ENCODE assay signal across 8 cellular contexts in the genomic region with DNA sequence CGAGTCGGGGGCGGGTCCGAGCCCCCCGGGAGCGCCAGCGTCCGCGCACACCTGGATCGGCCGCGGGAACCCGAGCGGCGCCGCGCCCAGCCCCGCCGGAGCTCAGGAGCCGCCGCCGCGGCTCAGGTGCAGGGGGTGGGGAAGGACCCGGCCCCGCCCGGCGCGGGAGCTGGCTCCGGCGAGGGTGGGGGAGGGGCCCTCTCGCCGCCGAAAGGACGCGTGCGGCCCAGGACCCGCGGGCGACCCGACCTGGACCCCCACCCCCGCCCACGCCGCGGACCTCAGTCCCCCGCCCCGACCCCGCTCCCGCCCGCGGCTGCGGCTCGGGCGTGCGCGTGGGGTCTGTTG. TPM values are rescaled to one million over a fixed set of nuclear protein-coding genes. Genes with fewer than 3 reads are reported as not detected.
A peak's percentile ranks its signal among the peaks of the same experiment; 100 is the strongest.
DNase-seq lines count a peak whose midpoint lies in the region; ATAC-seq, FAIRE-seq and TF ChIP-seq lines count a peak whose summit lies in the region.

A gene (minus strand): TSS at position 144 of the 348 bp plus-strand sequence. CDS start 105,251 bp downstream, outside the sequence.

- DNase-seq in A549 (ENCODE audit: low read depth in 1 of 2, low spot score in 1 of 2): peak in 1 of 2 experiments; percentile 49
- DNase-seq in HuH-7 (ENCODE audit: low spot score): peak; percentile 80
- DNase-seq in epithelial cell of prostate (ENCODE audit: low read depth, low spot score): no peak
- no peak for DNase-seq in naive B cell
- no peak for DNase-seq in NCI-H774 (lab: John Stamatoyannopoulos, UW)
- DNase-seq in SIG-M5 (lab: John Stamatoyannopoulos, UW): no peak
- no peak for DNase-seq in activated T-cell treated with anti-CD3 and anti-CD28 coated beads, Interleukin-2, amount 50 U/mL, for 1 hour

- H3K9me3 ChIP-seq in A549: no peaks in the 10 kb centered on the region

- TF ChIP-seq RAD21 in A549 (conservative IDR thresholded peaks at IDR 0.05 in 1 of 2, IDR thresholded peaks at IDR 0.05 in 1 of 2): no peak

- no peak for TF ChIP-seq CTCF in A549 (IDR thresholded peaks at IDR 0.05)

- H3K27ac ChIP-seq in A549: peak within 1 kb of the TSS; percentile 99
- H3K27ac ChIP-seq in epithelial cell of prostate: peak within 1 kb of the TSS; percentile 83

- TF ChIP-seq EP300 in A549 (IDR thresholded peaks at IDR 0.05): peak in 1 of 2 experiments; percentile 24; a peak in 1 of 5 replicates

- peaks cover 56 to 77% (median 56%) of the 10 kb centered on the region in 3 donors for H3K27me3 Mint-ChIP-seq in naive B cell

- no peak for TF ChIP-seq POLR2A in A549 (IDR thresholded peaks at IDR 0.05; ENCODE audit: low read length)

- peaks cover 0 to 9% (median 0%) of the 10 kb centered on the region in 7 donors for H3K9me3 Mint-ChIP-seq in naive B cell

- WGBS in A549 (ENCODE audit: missing lambda C conversion rate): no CpG with 5 or more reads among the region's 55 CpGs

- peak within 1 kb of the TSS; percentile 73 to 87 (median 80) for H3K4me3 Mint-ChIP-seq in naive B cell

- peaks cover 32% of the 10 kb centered on the region for H3K4me1 ChIP-seq in A549

- peak within 1 kb of the TSS; percentile 75 for H3K4me2 ChIP-seq in A549

- CTCF ChIA-PET in A549 (lab: Yijun Ruan, JAX): interaction anchor here (0.6 to 6.2 kb wide), 33 partner anchors 11 to 785 kb away, joined by 3 to 77 read pairs (median 5); no protein-coding TSS in a partner anchor

- peak; percentile 16 to 58; a peak in 5 of 6 replicates for ATAC-seq in A549
- ATAC-seq in naive B cell (ENCODE audit: low read depth in 2 of 2): peak; percentile 25 to 27
- no peak for ATAC-seq in HG03439 (IDR thresholded peaks at IDR 0.05; ENCODE audit: unreplicated experiment)

- peaks cover 7 to 25% (median 23%) of the 10 kb centered on the region in 3 donors for H3K4me1 Mint-ChIP-seq in naive B cell

- peak within 1 kb of the TSS in 2 of 6 donors; percentile 78 to 81 for H3K27ac Mint-ChIP-seq in naive B cell

- no peaks in the 10 kb centered on the region for H3K36me3 Mint-ChIP-seq in naive B cell

- POLR2A ChIA-PET in A549 (lab: Yijun Ruan, JAX): interaction anchor here (1.0 to 3.3 kb wide), 6 partner anchors 12 to 200 kb away, joined by 3 to 29 read pairs (median 6); a partner anchor contains a TSS

- peak within 1 kb of the TSS; percentile 99 for H3K4me3 ChIP-seq in A549

- FAIRE-seq in A549 (lab: Jason Lieb, UNC): no peak

TF ChIP-seq in A549, 52 proteins besides CTCF, POLR2A, EP300 and RAD21:
- peak; percentile 19 to 38; a peak in 1 of 5 replicates for TF ChIP-seq JUN (IDR thresholded peaks at IDR 0.05)
- no peak for TF ChIP-seq RCOR1 (IDR thresholded peaks at IDR 0.05; ENCODE audit: low read depth, low read length)
- TF ChIP-seq, protein P1, sequence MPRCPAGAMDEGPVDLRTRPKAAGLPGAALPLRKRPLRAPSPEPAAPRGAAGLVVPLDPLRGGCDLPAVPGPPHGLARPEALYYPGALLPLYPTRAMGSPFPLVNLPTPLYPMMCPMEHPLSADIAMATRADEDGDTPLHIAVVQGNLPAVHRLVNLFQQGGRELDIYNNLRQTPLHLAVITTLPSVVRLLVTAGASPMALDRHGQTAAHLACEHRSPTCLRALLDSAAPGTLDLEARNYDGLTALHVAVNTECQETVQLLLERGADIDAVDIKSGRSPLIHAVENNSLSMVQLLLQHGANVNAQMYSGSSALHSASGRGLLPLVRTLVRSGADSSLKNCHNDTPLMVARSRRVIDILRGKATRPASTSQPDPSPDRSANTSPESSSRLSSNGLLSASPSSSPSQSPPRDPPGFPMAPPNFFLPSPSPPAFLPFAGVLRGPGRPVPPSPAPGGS (IDR thresholded peaks at IDR 0.05): peak; percentile 59; the same call in 1 of the 3 replicates

RNA-seq across cellular contexts. Expression of the gene that starts here (rescaled TPM):
- polyA plus RNA-seq in A549 (2011; rRNA removed) (7.6 and 15.6 TPM in 2 replicates), A549 (2017; fragmentation: RNase III; extraction: RNeasy Plus Mini Kit Qiagen cat#74134 plus additional on column Dnase treatment) (4.7 to 6.7 TPM (median 5.3 TPM) in 3 replicates), naive B cell (ENCODE audit: low read depth in 6 of 6) (not detected)
- 5.3 and 7.5 TPM in 2 replicates for polyA plus RNA-seq in A549 (2012; cell fraction: cytosol; rRNA removed)
- 21.6 and 25.7 TPM in 2 replicates for polyA plus RNA-seq in A549 (2012; cell fraction: nucleus; rRNA removed)
- 35.9 and 36.4 TPM in 2 replicates for polyA minus RNA-seq in A549 (2011; rRNA and poly(A)+ RNA removed)

Comparison
In these comparisons a context has a peak if more than half of its experiments do, and no peak if none do; other contexts are left out.
1. RNA of the gene that starts here (polyA plus RNA-seq): 4.7 to 25.7 TPM in A549; not detected in naive B cell; every median in the first group is over 4 times any median in the second.
2. Peak in ATAC-seq in naive B cell; RNA of the gene not detected or under 1 TPM.